In the genomic region with DNA sequence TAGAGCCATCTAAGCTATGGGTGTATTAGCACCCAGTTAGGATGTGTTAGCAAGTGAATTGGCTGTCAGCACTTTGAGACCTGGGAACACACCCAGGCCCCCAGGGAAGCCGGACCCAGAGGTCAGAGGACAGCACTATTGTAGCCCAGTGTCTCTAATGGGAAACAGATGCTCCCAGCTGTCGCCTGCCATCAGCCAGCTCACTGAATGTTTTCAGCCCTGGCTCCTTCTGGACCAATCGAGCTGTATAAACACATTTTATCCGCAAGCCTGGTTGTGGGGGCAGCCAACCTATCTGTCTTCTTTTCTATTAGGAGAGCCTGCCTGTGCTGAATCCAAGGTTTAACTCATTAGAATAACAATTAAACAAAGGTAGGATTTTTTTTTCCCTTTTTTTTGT, we compare ENCODE assay signal across 14 cellular contexts. TPM values are rescaled to one million over a fixed set of nuclear protein-coding genes. Genes with fewer than 3 reads are reported as not detected.
DNase-seq lines count a peak whose midpoint lies in the region; ATAC-seq and TF ChIP-seq lines count a peak whose summit lies in the region.
"Had no signal": no experiment of that assay in that cellular context is flagged by ENCODE, and none has a peak within 500 bp of the region (broad histone marks: within the 10 kb centered on the region; RNA-seq: fewer than 3 reads in every experiment).

No MANE protein-coding gene starts in this region.

- no peaks in the 10 kb centered on the region for H3K36me3 Mint-ChIP-seq in stimulated activated effector memory CD8-positive, alpha-beta T cell treated with anti-CD3 and anti-CD28 coated beads, Interleukin-12 subunit alpha, Interleukin-12 subunit beta, amount 100 ng/mL, for 72 hours
- H3K36me3 Mint-ChIP-seq in activated naive CD4-positive, alpha-beta T cell treated with anti-CD3 and anti-CD28 coated beads, Interleukin-2, amount 50 U/mL, for 72 hours: no peaks in the 10 kb centered on the region
- H3K36me3 Mint-ChIP-seq: activated naive CD8-positive, alpha-beta T cell; CD8-positive, alpha-beta T cell had no signal

- H3K4me1 ChIP-seq in suprapubic skin: peaks cover 14% of the 10 kb centered on the region

- 41% methylated on average over 4 of the region's 4 CpGs for WGBS in suprapubic skin

- DNase-seq in LHCN-M2 (ENCODE audit: low read depth) (peak; percentile 78), astrocyte of the hippocampus (ENCODE audit: low read depth, low spot score) (peak; percentile 19), iPS-NIHi7 (ENCODE audit: extremely low spot score) (peak; percentile 40), suprapubic skin (ENCODE audit: low spot score in 2 of 2) (peak; percentile 64 to 85), GF-D8 (lab: John Stamatoyannopoulos, UW) (no peak), NAMALWA (ENCODE audit: low spot score) (no peak)
- no peak for DNase-seq in stimulated activated effector memory CD8-positive, alpha-beta T cell treated with anti-CD3 and anti-CD28 coated beads, Interleukin-12 subunit alpha, Interleukin-12 subunit beta, amount 100 ng/mL, for 72 hours (ENCODE audit: low spot score in 2 of 2)
- no peak for DNase-seq in activated naive CD4-positive, alpha-beta T cell treated with anti-CD3 and anti-CD28 coated beads, Interleukin-2, amount 50 U/mL, for 72 hours (ENCODE audit: low spot score in 2 of 2)
- DNase-seq: CD8-positive, alpha-beta T cell; dermis blood vessel endothelial cell; head of caudate nucleus; NCI-H510A; substantia nigra had no signal

- TF ChIP-seq POLR2A in suprapubic skin (IDR thresholded peaks at IDR 0.05): no peak

- ATAC-seq in stimulated activated effector memory CD8-positive, alpha-beta T cell treated with anti-CD3 and anti-CD28 coated beads, Interleukin-12 subunit alpha, Interleukin-12 subunit beta, amount 100 ng/mL, for 72 hours: no peak
- ATAC-seq in activated naive CD4-positive, alpha-beta T cell treated with anti-CD3 and anti-CD28 coated beads, Interleukin-2, amount 50 U/mL, for 72 hours: no peak
- ATAC-seq: CD8-positive, alpha-beta T cell had no signal

- no peak for TF ChIP-seq CTCF in suprapubic skin (IDR thresholded peaks at IDR 0.05)

- no peak overlapping the region for H3K27ac ChIP-seq in suprapubic skin

- no peaks in the 10 kb centered on the region for H3K27me3 ChIP-seq in suprapubic skin

- no peak for TF ChIP-seq EP300 in suprapubic skin (IDR thresholded peaks at IDR 0.05)

- H3K27ac Mint-ChIP-seq in stimulated activated effector memory CD8-positive, alpha-beta T cell treated with anti-CD3 and anti-CD28 coated beads, Interleukin-12 subunit alpha, Interleukin-12 subunit beta, amount 100 ng/mL, for 72 hours: no peak overlapping the region
- no peak overlapping the region for H3K27ac Mint-ChIP-seq in activated naive CD4-positive, alpha-beta T cell treated with anti-CD3 and anti-CD28 coated beads, Interleukin-2, amount 50 U/mL, for 72 hours
- H3K27ac Mint-ChIP-seq: activated naive CD8-positive, alpha-beta T cell; CD8-positive, alpha-beta T cell had no signal

- H3K36me3 ChIP-seq in suprapubic skin: no peaks in the 10 kb centered on the region

- no peaks in the 10 kb centered on the region for H3K9me3 Mint-ChIP-seq in stimulated activated effector memory CD8-positive, alpha-beta T cell treated with anti-CD3 and anti-CD28 coated beads, Interleukin-12 subunit alpha, Interleukin-12 subunit beta, amount 100 ng/mL, for 72 hours
- no peaks in the 10 kb centered on the region for H3K9me3 Mint-ChIP-seq in activated naive CD4-positive, alpha-beta T cell treated with anti-CD3 and anti-CD28 coated beads, Interleukin-2, amount 50 U/mL, for 72 hours
- H3K9me3 Mint-ChIP-seq: CD8-positive, alpha-beta T cell had no signal

- H3K9me3 ChIP-seq in suprapubic skin: no peaks in the 10 kb centered on the region

- no peak overlapping the region for H3K4me3 Mint-ChIP-seq in stimulated activated effector memory CD8-positive, alpha-beta T cell treated with anti-CD3 and anti-CD28 coated beads, Interleukin-12 subunit alpha, Interleukin-12 subunit beta, amount 100 ng/mL, for 72 hours
- H3K4me3 Mint-ChIP-seq: activated naive CD8-positive, alpha-beta T cell; CD8-positive, alpha-beta T cell had no signal

- H3K4me3 ChIP-seq in suprapubic skin: no peak overlapping the region

- no peaks in the 10 kb centered on the region for H3K4me1 Mint-ChIP-seq in stimulated activated effector memory CD8-positive, alpha-beta T cell treated with anti-CD3 and anti-CD28 coated beads, Interleukin-12 subunit alpha, Interleukin-12 subunit beta, amount 100 ng/mL, for 72 hours

RNA-seq across cellular contexts. Expression of a gene that starts 10.8 kb away (rescaled TPM):
- total RNA-seq in LHCN-M2 (2014; rRNA removed) (5.6 and 6.3 TPM in 2 replicates), suprapubic skin (10 to 100 TPM in 2 of 4 donors, 1 to 10 TPM in 2; 8.2 to 25.6 (median 9.9) TPM)
- 3.2 TPM for polyA plus RNA-seq in LHCN-M2 (2012)
- 10 to 100 TPM in 1 of 2 donors, 1 to 10 TPM in 1; 4.9 to 11.9 TPM for total RNA-seq in activated naive CD4-positive, alpha-beta T cell treated with anti-CD3 and anti-CD28 coated beads, Interleukin-2, amount 50 U/mL, for 72 hours

Comparison
In these comparisons a context has a peak if more than half of its experiments do, and no peak if none do; other contexts are left out.
1. DNase-seq: peak in LHCN-M2 (single experiment), astrocyte of the hippocampus (single experiment), iPS-NIHi7 (single experiment) and suprapubic skin (2 of 2); none in GF-D8 (single experiment), stimulated activated effector memory CD8-positive, alpha-beta T cell treated with anti-CD3 and anti-CD28 coated beads, Interleukin-12 subunit alpha, Interleukin-12 subunit beta, amount 100 ng/mL, for 72 hours (0 of 2), NAMALWA (single experiment) and activated naive CD4-positive, alpha-beta T cell treated with anti-CD3 and anti-CD28 coated beads, Interleukin-2, amount 50 U/mL, for 72 hours (0 of 2).